10 cellular contexts compared by ENCODE assay signal in the genomic region with DNA sequence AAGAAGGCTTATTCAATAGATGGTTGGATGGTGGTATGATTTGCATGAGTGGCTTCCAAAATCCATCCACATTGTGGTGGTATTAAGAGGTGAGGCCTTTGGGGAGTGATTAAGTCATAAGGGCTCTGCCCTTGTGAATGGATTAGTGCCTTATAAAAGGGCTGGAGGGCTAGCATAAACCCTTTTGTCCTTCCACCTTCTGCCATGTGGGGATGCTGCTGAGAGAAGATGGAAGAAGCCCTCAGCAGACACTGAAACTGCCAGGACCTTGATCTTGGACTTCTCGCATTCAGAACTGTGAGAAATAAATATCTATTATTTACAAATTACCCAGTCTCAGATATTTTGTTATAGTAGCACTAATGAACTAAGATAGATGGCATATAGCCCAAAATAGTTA. TPM values are rescaled to one million over a fixed set of nuclear protein-coding genes. Genes with fewer than 3 reads are reported as not detected.
A peak's percentile ranks its signal among the peaks of the same experiment; 100 is the strongest.
DNase-seq lines count a peak whose midpoint lies in the region; TF ChIP-seq lines count a peak whose summit lies in the region.
"Had no signal": no experiment of that assay in that cellular context is flagged by ENCODE, and none has a peak within 500 bp of the region (broad histone marks: within the 10 kb centered on the region; RNA-seq: fewer than 3 reads in every experiment).

No MANE protein-coding gene starts in this region.

- H3K9me3 ChIP-seq in BE2C (no peaks in the 10 kb centered on the region), SK-N-SH (no peaks in the 10 kb centered on the region)

- no peaks in the 10 kb centered on the region for H3K79me2 ChIP-seq in SK-N-SH (ENCODE audit: insufficient read depth)

- H3K4me3 ChIP-seq in BE2C (ENCODE audit: low read depth, low read length) (no peak overlapping the region), SK-N-SH (ENCODE audit: low read depth in 2 of 2, low read length in 1 of 2) (no peak overlapping the region)

- no peaks in the 10 kb centered on the region for H3K36me3 Mint-ChIP-seq in HFFc6 (ENCODE audit: low read depth)

- no peaks in the 10 kb centered on the region for H3K9me2 ChIP-seq in SK-N-SH

- TF ChIP-seq RAD21 in SK-N-SH (IDR thresholded peaks at IDR 0.05; ENCODE audit: low read length) = no peak

- POLR2A ChIA-PET in SK-N-SH (lab: Yijun Ruan, JAX) = no interaction called here

- H3K27ac ChIP-seq in SK-N-SH (ENCODE audit: low read depth in 2 of 2, low read length in 1 of 2) = no peak overlapping the region
- H3K27ac ChIP-seq: KMS-11 had no signal

- no peaks in the 10 kb centered on the region for H3K4me1 ChIP-seq in BE2C
- no peaks in the 10 kb centered on the region for H3K4me1 ChIP-seq in SK-N-SH (ENCODE audit: control insufficient read depth in 1 of 2, insufficient read depth in 2 of 2, low read depth in 1 of 2, low read length in 1 of 2)

- no peaks in the 10 kb centered on the region for H3K36me3 ChIP-seq in BE2C
- no peaks in the 10 kb centered on the region for H3K36me3 ChIP-seq in SK-N-SH (replicated peaks in 1 of 2; ENCODE audit: control insufficient read depth in 1 of 2, insufficient read depth in 2 of 2, low read length in 1 of 2)

- 90% methylated on average over 1 of the region's 1 CpG for WGBS in SK-N-SH (ENCODE audit: low lambda C conversion rate)

- no peak overlapping the region for H3K4me2 ChIP-seq in SK-N-SH
- H3K4me2 ChIP-seq: KMS-11 had no signal

- no peak overlapping the region for H2AFZ ChIP-seq in SK-N-SH (ENCODE audit: low read depth)

- H3K27ac Mint-ChIP-seq in HFFc6 = no peak overlapping the region

- H3K4me3 Mint-ChIP-seq in HFFc6 = no peak overlapping the region

- H3K27me3 Mint-ChIP-seq in HFFc6 (ENCODE audit: insufficient read depth) = no peaks in the 10 kb centered on the region; the same call in 1 of the 2 replicates

- no peak for TF ChIP-seq EP300 in SK-N-SH (IDR thresholded peaks at IDR 0.05; ENCODE audit: borderline replicate concordance in 1 of 2, low read depth in 1 of 2, low read length in 1 of 2)

- no peaks in the 10 kb centered on the region for H3F3A ChIP-seq in SK-N-SH (replicated peaks; ENCODE audit: insufficient read depth)

- no peaks in the 10 kb centered on the region for H3K9me3 Mint-ChIP-seq in HFFc6

- H3K4me1 Mint-ChIP-seq in HFFc6 (ENCODE audit: low read depth) = peaks cover 33% of the 10 kb centered on the region

- TF ChIP-seq CTCF in BE2C (IDR thresholded peaks at IDR 0.05; ENCODE audit: low read depth, low read length) (peak; percentile 45), HFFc6 (IDR thresholded peaks at IDR 0.05) (peak; percentile 51), SK-N-SH (IDR thresholded peaks at IDR 0.05) (peak; percentile 34)

- CTCF ChIA-PET in SK-N-SH (lab: Yijun Ruan, JAX) = no interaction called here

- DNase-seq in BE2C = peak; percentile 22
- peak; percentile 17 for DNase-seq in HFFc6
- no peak for DNase-seq in SK-N-SH
- DNase-seq in foreskin melanocyte = peak; percentile 29
- DNase-seq in activated CD8-positive, alpha-beta memory T cell treated with anti-CD3 and anti-CD28 coated beads, Interleukin-2, amount 50 U/mL, for 48 hours = no peak
- DNase-seq in activated CD8-positive, alpha-beta memory T cell treated with anti-CD3 and anti-CD28 coated beads, Interleukin-2, amount 50 U/mL, for 4 hours = no peak
- no peak for DNase-seq in stimulated activated CD4-positive, alpha-beta T cell treated with anti-CD3 and anti-CD28 coated beads, Interleukin-12 subunit alpha, Interleukin-12 subunit beta, amount 100 ng/mL, for 4 hours
- no peak for DNase-seq in NK-92 treated with Interleukin-12 subunit alpha and Interleukin-12 subunit beta, amount 100 ng/mL, for 24 hours (lab: John Stamatoyannopoulos, UW)
- DNase-seq: small intestine had no signal

- H3K9ac ChIP-seq in SK-N-SH = no peak overlapping the region
- H3K9ac ChIP-seq: KMS-11 had no signal

- no peaks in the 10 kb centered on the region for H4K20me1 ChIP-seq in SK-N-SH (ENCODE audit: insufficient read depth)

- H3K27me3 ChIP-seq in BE2C = no peaks in the 10 kb centered on the region
- no peaks in the 10 kb centered on the region for H3K27me3 ChIP-seq in SK-N-SH (ENCODE audit: insufficient read depth)

TF ChIP-seq in SK-N-SH, 30 proteins besides CTCF, POLR2A, EP300 and RAD21:
- no peak for TF ChIP-seq POLR2AphosphoS5 (IDR thresholded peaks at IDR 0.05; ENCODE audit: low read depth, low read length)
TF ChIP-seq in SK-N-SH: peak in this region for 0.

RNA-seq across cellular contexts. Expression of gene SRPK1, which starts 27.8 kb away (rescaled TPM):
- 38.8 TPM for polyA plus RNA-seq in BE2C (2012; ENCODE audit: insufficient read depth, insufficient read length, low read depth)
- total RNA-seq in HFFc6 (2021; fragmentation: NEBNext Ultra II Directional; extraction: Animal tissue kit (Norgen Biotek cat#: 25700)) = 10 to 100 TPM; 45.9 to 55.2 (median 48.3) TPM
- polyA plus RNA-seq in SK-N-SH (2012; rRNA removed) = 10.6 and 16.4 TPM in 2 replicates
- polyA plus RNA-seq in SK-N-SH (2012; cell fraction: cytosol; rRNA removed) = 15.5 and 15.7 TPM in 2 replicates
- polyA plus RNA-seq in SK-N-SH (2012; cell fraction: nucleus; rRNA removed) = 13.4 and 24.5 TPM in 2 replicates

Comparison
In these comparisons a context has a peak if more than half of its experiments do, and no peak if none do; other contexts are left out.
1. DNase-seq: peak in BE2C (single experiment), HFFc6 (single experiment) and foreskin melanocyte (single experiment); none in SK-N-SH (single experiment), activated CD8-positive, alpha-beta memory T cell treated with anti-CD3 and anti-CD28 coated beads, Interleukin-2, amount 50 U/mL, for 48 hours (single experiment), activated CD8-positive, alpha-beta memory T cell treated with anti-CD3 and anti-CD28 coated beads, Interleukin-2, amount 50 U/mL, for 4 hours (single experiment), stimulated activated CD4-positive, alpha-beta T cell treated with anti-CD3 and anti-CD28 coated beads, Interleukin-12 subunit alpha, Interleukin-12 subunit beta, amount 100 ng/mL, for 4 hours (single experiment) and NK-92 treated with Interleukin-12 subunit alpha and Interleukin-12 subunit beta, amount 100 ng/mL, for 24 hours (single experiment).
2. Peak in every context shown above with its lines, with median percentiles within 50 percentile points of each other: CTCF ChIP-seq.